In the genomic region with DNA sequence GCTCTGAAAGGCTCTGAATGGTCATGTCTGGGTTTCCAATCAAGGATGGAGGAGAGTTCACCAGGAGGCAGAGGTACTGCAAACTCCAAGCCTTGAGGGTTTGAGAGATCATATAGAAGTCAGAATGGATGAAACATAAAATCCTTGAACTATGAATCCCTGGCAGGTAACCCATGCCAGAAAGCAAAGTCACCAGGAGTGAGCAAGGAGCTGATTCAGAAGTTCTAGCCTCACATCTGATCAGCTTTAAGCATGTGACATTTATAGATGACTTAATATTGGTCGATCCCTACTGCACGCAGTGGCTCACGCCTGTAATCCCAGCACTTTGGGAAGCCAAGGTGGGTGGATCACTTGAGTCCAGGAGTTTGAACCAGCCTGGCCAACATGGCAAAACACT, we compare ENCODE assay signal across 37 cellular contexts.
"Had no signal": no experiment of that assay in that cellular context is flagged by ENCODE, and none has a peak within 500 bp of the region (broad histone marks: within the 10 kb centered on the region; RNA-seq: fewer than 3 reads in every experiment).

No MANE protein-coding gene starts in this region.

- H3K36me3 Mint-ChIP-seq: activated CD4-positive, alpha-beta memory T cell treated with anti-CD3 and anti-CD28 coated beads for 36 hours; activated naive CD8-positive, alpha-beta T cell treated with anti-CD3 and anti-CD28 coated beads for 36 hours had no signal

- H3K4me1 Mint-ChIP-seq: activated CD4-positive, alpha-beta T cell treated with anti-CD3 and anti-CD28 coated beads, Interleukin-2, amount 10 ng/mL, durations not matched to agents 24 days and 14 days; activated naive CD8-positive, alpha-beta T cell treated with anti-CD3 and anti-CD28 coated beads for 36 hours; activated T-helper 17 cell treated with anti-CD3 and anti-CD28 coated beads, Interleukin-2, amount 50 U/mL, for 72 hours; central memory CD8-positive, alpha-beta T cell had no signal

- H3K36me3 ChIP-seq: adrenal gland, brain microvascular endothelial cell, breast epithelium, cardiac muscle cell had no signal

- DNase-seq: activated B cell treated with CpG ODN at 0.5 μM for 24 hours; activated CD4-positive, alpha-beta memory T cell treated with anti-CD3 and anti-CD28 coated beads for 36 hours; activated CD4-positive, alpha-beta T cell treated with anti-CD3 and anti-CD28 coated beads for 4 hours; activated CD4-positive, alpha-beta T cell treated with anti-CD3 and anti-CD28 coated beads, Interleukin-2, amount 10 ng/mL, durations not matched to agents 24 days and 14 days; activated CD4-positive, alpha-beta T cell treated with anti-CD3 and anti-CD28 coated beads, Interleukin-2, amount 50 U/mL, for 1 hour; activated CD4-positive, alpha-beta T cell treated with anti-CD3 and anti-CD28 coated beads, Interleukin-2, amount 50 U/mL, for 4 hours; activated CD4-positive, CD25-positive, alpha-beta regulatory T cell treated with anti-CD3 and anti-CD28 coated beads, Interleukin-2, amount 50 U/mL, for 72 hours; activated CD8-positive, alpha-beta memory T cell treated with anti-CD3 and anti-CD28 coated beads, Interleukin-2, amount 50 U/mL, for 4 hours; activated CD8-positive, alpha-beta T cell treated with anti-CD3 and anti-CD28 coated beads for 36 hours; activated effector memory CD4-positive, alpha-beta T cell treated with anti-CD3 and anti-CD28 coated beads, Interleukin-2, amount 50 U/mL, for 16 hours; activated gamma-delta T cell treated with Interleukin-2 at 50 U/mL for 16 hours; activated naive CD4-positive, alpha-beta T cell; activated naive CD4-positive, alpha-beta T cell treated with anti-CD3 and anti-CD28 coated beads for 36 hours; activated naive CD4-positive, alpha-beta T cell treated with anti-CD3 and anti-CD28 coated beads, Interleukin-2, amount 50 U/mL, for 16 hours; activated naive CD8-positive, alpha-beta T cell treated with anti-CD3 and anti-CD28 coated beads for 36 hours; activated T-cell treated with anti-CD3 and anti-CD28 coated beads for 4 hours; activated T-cell treated with anti-CD3 and anti-CD28 coated beads, Interleukin-2, amount 50 U/mL, for 1 hour; activated T-cell treated with anti-CD3 and anti-CD28 coated beads, Interleukin-2, amount 50 U/mL, for 4 hours; activated T-cell treated with anti-CD3 and anti-CD28 coated beads, Interleukin-2, amount 50 U/mL, for 72 hours; adrenal gland; amniotic stem cell; body of pancreas; brain microvascular endothelial cell; caudate nucleus; cerebellar nuclear complex; T-helper 1 cell; T-helper 2 cell; T-helper 9 cell had no signal

- H3K27me3 Mint-ChIP-seq: activated B cell treated with CpG ODN at 0.5 μM for 24 hours; activated naive CD8-positive, alpha-beta T cell treated with anti-CD3 and anti-CD28 coated beads for 36 hours; activated T-helper 17 cell treated with anti-CD3 and anti-CD28 coated beads, Interleukin-2, amount 50 U/mL, for 72 hours had no signal

- ATAC-seq: activated CD8-positive, alpha-beta T cell treated with anti-CD3 and anti-CD28 coated beads for 36 hours; activated naive CD4-positive, alpha-beta T cell treated with anti-CD3 and anti-CD28 coated beads, Interleukin-2, amount 50 U/mL, for 72 hours; activated T-cell treated with anti-CD3 and anti-CD28 coated beads, Interleukin-2, amount 50 U/mL, for 4 hours; activated T-cell treated with anti-CD3 and anti-CD28 coated beads, Interleukin-2, amount 50 U/mL, for 72 hours; activated T-helper 17 cell treated with anti-CD3 and anti-CD28 coated beads, Interleukin-2, amount 50 U/mL, for 72 hours; body of pancreas had no signal

- H3K27ac Mint-ChIP-seq: activated B cell treated with CpG ODN at 0.5 μM for 24 hours; activated CD4-positive, alpha-beta memory T cell treated with anti-CD3 and anti-CD28 coated beads for 36 hours; activated CD4-positive, alpha-beta T cell treated with anti-CD3 and anti-CD28 coated beads, Interleukin-2, amount 10 ng/mL, durations not matched to agents 24 days and 14 days; activated CD8-positive, alpha-beta T cell treated with anti-CD3 and anti-CD28 coated beads for 36 hours; activated naive CD4-positive, alpha-beta T cell treated with anti-CD3 and anti-CD28 coated beads for 36 hours; activated naive CD4-positive, alpha-beta T cell treated with anti-CD3 and anti-CD28 coated beads, Interleukin-2, amount 50 U/mL, for 72 hours; activated naive CD8-positive, alpha-beta T cell treated with anti-CD3 and anti-CD28 coated beads for 36 hours; activated T-cell treated with anti-CD3 and anti-CD28 coated beads, Interleukin-2, amount 50 U/mL, for 72 hours; activated T-helper 1 cell treated with anti-CD3 and anti-CD28 coated beads, Interleukin-12 subunit alpha, Interleukin-12 subunit beta, Interleukin-2, Interleukin-4 antibody, amounts not matched to agents 30 ng/mL and 10 ng/mL and 1 ng/mL, durations not matched to agents 14 hours and 24 hours and 36 hours; activated T-helper 17 cell treated with anti-CD3 and anti-CD28 coated beads, Interleukin-2, amount 50 U/mL, for 72 hours; T-helper 1 cell treated with Interleukin-12 subunit alpha and Interleukin-12 subunit beta and Interleukin-4 antibody, amounts not matched to agents 30 μg/mL and 1 μg/mL, for 36 hours; T-helper 2 cell treated with Interferon-gamma antibody and Interleukin-4, amounts not matched to agents 5 μg/mL and 100 μg/mL, for 36 hours had no signal

- H3K4me3 Mint-ChIP-seq: activated B cell treated with CpG ODN at 0.5 μM for 24 hours; activated CD4-positive, alpha-beta memory T cell treated with anti-CD3 and anti-CD28 coated beads for 36 hours; activated CD4-positive, alpha-beta T cell treated with anti-CD3 and anti-CD28 coated beads, Interleukin-2, amount 10 ng/mL, durations not matched to agents 24 days and 14 days; activated CD8-positive, alpha-beta T cell treated with anti-CD3 and anti-CD28 coated beads for 36 hours; activated naive CD4-positive, alpha-beta T cell treated with anti-CD3 and anti-CD28 coated beads for 36 hours; activated naive CD8-positive, alpha-beta T cell treated with anti-CD3 and anti-CD28 coated beads for 36 hours; activated T-cell treated with anti-CD3 and anti-CD28 coated beads, Interleukin-2, amount 50 U/mL, for 4 hours; activated T-cell treated with anti-CD3 and anti-CD28 coated beads, Interleukin-2, amount 50 U/mL, for 72 hours; activated T-helper 1 cell treated with anti-CD3 and anti-CD28 coated beads, Interleukin-12 subunit alpha, Interleukin-12 subunit beta, Interleukin-2, Interleukin-4 antibody, amounts not matched to agents 30 ng/mL and 10 ng/mL and 1 ng/mL, durations not matched to agents 14 hours and 24 hours and 36 hours; activated T-helper 17 cell treated with anti-CD3 and anti-CD28 coated beads, Interleukin-2, amount 50 U/mL, for 72 hours; central memory CD8-positive, alpha-beta T cell; T-helper 1 cell treated with Interleukin-12 subunit alpha and Interleukin-12 subunit beta and Interleukin-4 antibody, amounts not matched to agents 30 μg/mL and 1 μg/mL, for 36 hours; T-helper 2 cell treated with Interferon-gamma antibody and Interleukin-4, amounts not matched to agents 5 μg/mL and 100 μg/mL, for 36 hours had no signal

- H3K9me3 ChIP-seq: body of pancreas had no signal

- H3K4me3 ChIP-seq: adrenal gland, body of pancreas, breast epithelium, cardiac muscle cell had no signal

- H3K27me3 ChIP-seq: adrenal gland, body of pancreas, brain microvascular endothelial cell, breast epithelium, cardiac muscle cell had no signal

- H3K27ac ChIP-seq: adrenal gland, body of pancreas, brain microvascular endothelial cell, breast epithelium, cardiac muscle cell, VCaP had no signal

- H3K4me1 ChIP-seq: body of pancreas, breast epithelium had no signal
